8 cellular contexts compared by ENCODE assay signal in genomic region chr19:13748169-13748884, GRCh38.
DNase-seq lines count a peak whose midpoint lies in the region; ATAC-seq and TF ChIP-seq lines count a peak whose summit lies in the region.

No MANE protein-coding gene starts in this region.

- peak; percentile 23 for DNase-seq in GM03348 (ENCODE audit: low spot score)
- DNase-seq in MM.1S, result peak; percentile 14
- DNase-seq in activated naive CD8-positive, alpha-beta T cell treated with anti-CD3 and anti-CD28 coated beads, Interleukin-2, amount 50 U/mL, for 24 hours, result peak; percentile 24
- DNase-seq in NCI-H526 (lab: John Stamatoyannopoulos, UW), result no peak
- no peak for DNase-seq in NCI-H226

- peak overlapping the region; percentile 94 for H2AFZ ChIP-seq in MM.1S (ENCODE audit: low read length)

- no peaks in the 10 kb centered on the region for H3K36me3 ChIP-seq in MM.1S (replicated peaks; ENCODE audit: insufficient read depth, low read length)
- H3K36me3 ChIP-seq in iPS-18a (ENCODE audit: control insufficient read depth, low read depth, low read length), result peaks cover 3% of the 10 kb centered on the region

- H3K27ac Mint-ChIP-seq in activated naive CD8-positive, alpha-beta T cell treated with anti-CD3 and anti-CD28 coated beads, Interleukin-2, amount 50 U/mL, for 24 hours, result peak overlapping the region; percentile 88
- H3K27ac Mint-ChIP-seq in stimulated activated memory B cell treated with anti-CD40 and anti-IgM and Interleukin-4, amounts not matched to agents 10 μg/mL and 1 μg/mL and 100 μg/mL, for 72 hours, result peak overlapping the region; percentile 87

- H3K9me2 ChIP-seq in MM.1S (replicated peaks; ENCODE audit: insufficient read depth, low read length), result no peaks in the 10 kb centered on the region

- H3K9me3 ChIP-seq in MM.1S (replicated peaks; ENCODE audit: insufficient read depth, low read length) (no peaks in the 10 kb centered on the region), iPS-18a (ENCODE audit: control insufficient read depth, low read depth, low read length) (no peaks in the 10 kb centered on the region)

- H3K9ac ChIP-seq in MM.1S (ENCODE audit: low read length) (peak overlapping the region; percentile 93), iPS-18a (ENCODE audit: low read length) (peak overlapping the region; percentile 89)

- H3K9me3 Mint-ChIP-seq in activated naive CD8-positive, alpha-beta T cell treated with anti-CD3 and anti-CD28 coated beads, Interleukin-2, amount 50 U/mL, for 24 hours, result no peaks in the 10 kb centered on the region
- no peaks in the 10 kb centered on the region for H3K9me3 Mint-ChIP-seq in stimulated activated memory B cell treated with anti-CD40 and anti-IgM and Interleukin-4, amounts not matched to agents 10 μg/mL and 1 μg/mL and 100 μg/mL, for 72 hours

- peak overlapping the region; percentile 94 for H3K4me2 ChIP-seq in MM.1S (ENCODE audit: low read depth, low read length)

- no peaks in the 10 kb centered on the region for H3K27me3 Mint-ChIP-seq in activated naive CD8-positive, alpha-beta T cell treated with anti-CD3 and anti-CD28 coated beads, Interleukin-2, amount 50 U/mL, for 24 hours
- H3K27me3 Mint-ChIP-seq in stimulated activated memory B cell treated with anti-CD40 and anti-IgM and Interleukin-4, amounts not matched to agents 10 μg/mL and 1 μg/mL and 100 μg/mL, for 72 hours, result no peaks in the 10 kb centered on the region

- peak overlapping the region; percentile 90 for H3K4me3 Mint-ChIP-seq in activated naive CD8-positive, alpha-beta T cell treated with anti-CD3 and anti-CD28 coated beads, Interleukin-2, amount 50 U/mL, for 24 hours
- peak overlapping the region; percentile 83 for H3K4me3 Mint-ChIP-seq in stimulated activated memory B cell treated with anti-CD40 and anti-IgM and Interleukin-4, amounts not matched to agents 10 μg/mL and 1 μg/mL and 100 μg/mL, for 72 hours

- TF ChIP-seq CTCF in MM.1S (IDR thresholded peaks at IDR 0.05; ENCODE audit: low read length), result no peak

- peak overlapping the region; percentile 96 for H3K4me3 ChIP-seq in MM.1S (ENCODE audit: low read length)
- H3K4me3 ChIP-seq in iPS-18a (ENCODE audit: low read length), result peak overlapping the region; percentile 92

- peak overlapping the region; percentile 61; the same call in 1 of the 2 replicates for H3K27ac ChIP-seq in MM.1S (ENCODE audit: low read length)
- peak overlapping the region; percentile 42 for H3K27ac ChIP-seq in iPS-18a (ENCODE audit: low read length)

- no peaks in the 10 kb centered on the region for H3F3A ChIP-seq in MM.1S (ENCODE audit: insufficient read depth, low read length)

- peaks cover 8% of the 10 kb centered on the region for H3K36me3 Mint-ChIP-seq in activated naive CD8-positive, alpha-beta T cell treated with anti-CD3 and anti-CD28 coated beads, Interleukin-2, amount 50 U/mL, for 24 hours (ENCODE audit: low read depth)
- peaks cover 13% of the 10 kb centered on the region for H3K36me3 Mint-ChIP-seq in stimulated activated memory B cell treated with anti-CD40 and anti-IgM and Interleukin-4, amounts not matched to agents 10 μg/mL and 1 μg/mL and 100 μg/mL, for 72 hours

- no peaks in the 10 kb centered on the region for H4K20me1 ChIP-seq in MM.1S (ENCODE audit: insufficient read depth, low read length)

- H3K4me1 Mint-ChIP-seq in activated naive CD8-positive, alpha-beta T cell treated with anti-CD3 and anti-CD28 coated beads, Interleukin-2, amount 50 U/mL, for 24 hours, result peaks cover 26% of the 10 kb centered on the region
- peaks cover 43% of the 10 kb centered on the region for H3K4me1 Mint-ChIP-seq in stimulated activated memory B cell treated with anti-CD40 and anti-IgM and Interleukin-4, amounts not matched to agents 10 μg/mL and 1 μg/mL and 100 μg/mL, for 72 hours

- H3K4me1 ChIP-seq in MM.1S (ENCODE audit: low read length), result no peaks in the 10 kb centered on the region
- no peaks in the 10 kb centered on the region for H3K4me1 ChIP-seq in iPS-18a (ENCODE audit: control insufficient read depth, low read depth, low read length)

- peaks cover 14% of the 10 kb centered on the region for H3K27me3 ChIP-seq in MM.1S (replicated peaks; ENCODE audit: insufficient read depth, low read length)
- H3K27me3 ChIP-seq in iPS-18a (ENCODE audit: control insufficient read depth, insufficient read depth, low read length), result no peaks in the 10 kb centered on the region

- peaks cover 14% of the 10 kb centered on the region for H3K79me2 ChIP-seq in MM.1S (ENCODE audit: low read length)

- no peak for ATAC-seq in activated naive CD8-positive, alpha-beta T cell treated with anti-CD3 and anti-CD28 coated beads, Interleukin-2, amount 50 U/mL, for 24 hours
- no peak for ATAC-seq in stimulated activated memory B cell treated with anti-CD40 and anti-IgM and Interleukin-4, amounts not matched to agents 10 μg/mL and 1 μg/mL and 100 μg/mL, for 72 hours
- ATAC-seq in GM19452 (IDR thresholded peaks at IDR 0.05; ENCODE audit: unreplicated experiment), result no peak

Comparison
In these comparisons a context has a peak if more than half of its experiments do, and no peak if none do; other contexts are left out.
1. DNase-seq: peak in GM03348 (single experiment), MM.1S (single experiment) and activated naive CD8-positive, alpha-beta T cell treated with anti-CD3 and anti-CD28 coated beads, Interleukin-2, amount 50 U/mL, for 24 hours (single experiment); none in NCI-H526 (0 of 2) and NCI-H226 (single experiment).